In genomic region chr11:74427377-74427776, GRCh38 we compare ENCODE assay signal across 22 cellular contexts. TPM values are rescaled to one million over a fixed set of nuclear protein-coding genes. Genes with fewer than 3 reads are reported as not detected.
"Had no signal": no experiment of that assay in that cellular context is flagged by ENCODE, and none has a peak within 500 bp of the region (broad histone marks: within the 10 kb centered on the region; RNA-seq: fewer than 3 reads in every experiment).

No MANE protein-coding gene starts in this region.

- H3K4me3 Mint-ChIP-seq: activated B cell treated with CpG ODN at 0.5 μM for 24 hours; activated CD4-positive, alpha-beta memory T cell treated with anti-CD3 and anti-CD28 coated beads for 36 hours; activated naive CD8-positive, alpha-beta T cell; activated T-helper 1 cell treated with anti-CD3 and anti-CD28 coated beads, Interleukin-12 subunit alpha, Interleukin-12 subunit beta, Interleukin-2, Interleukin-4 antibody, amounts not matched to agents 30 ng/mL and 10 ng/mL and 1 ng/mL, durations not matched to agents 14 hours and 24 hours and 36 hours; naive thymus-derived CD4-positive, alpha-beta T cell; neural progenitor cell; T-cell had no signal

- H2AFZ ChIP-seq: neural progenitor cell had no signal

- H3K27me3 ChIP-seq: cardiac muscle cell, dorsolateral prefrontal cortex, neural progenitor cell, pancreas, sigmoid colon, tibial artery had no signal

- H3K9me3 ChIP-seq: pancreas, tibial artery had no signal

- ATAC-seq: left cardiac atrium; naive thymus-derived CD4-positive, alpha-beta T cell; pancreas; stimulated activated naive CD8-positive, alpha-beta T cell treated with anti-CD3 and anti-CD28 coated beads, Interleukin-15, Interleukin-2, amounts not matched to agents 100 U/mL and 50 U/mL, for 24 hours; T-cell had no signal

- DNase-seq: activated B cell treated with CpG ODN at 0.5 μM for 24 hours; activated CD4-positive, alpha-beta memory T cell treated with anti-CD3 and anti-CD28 coated beads for 36 hours; activated CD4-positive, alpha-beta T cell treated with anti-CD3 and anti-CD28 coated beads for 4 hours; activated gamma-delta T cell treated with Interleukin-2 at 50 U/mL for 16 hours; activated T-cell treated with anti-CD3 and anti-CD28 coated beads for 4 hours; dorsolateral prefrontal cortex; left cardiac atrium; mesendoderm; naive thymus-derived CD4-positive, alpha-beta T cell; pancreas; sigmoid colon; stimulated activated CD8-positive, alpha-beta memory T cell treated with anti-CD3 and anti-CD28 coated beads, Interleukin-4, amount 100 ng/mL, for 48 hours; stimulated activated naive CD8-positive, alpha-beta T cell treated with anti-CD3 and anti-CD28 coated beads, Interleukin-15, Interleukin-2, amounts not matched to agents 100 U/mL and 50 U/mL, for 24 hours; substantia nigra; T-cell; tibial artery had no signal

- H3K9me3 Mint-ChIP-seq: activated B cell treated with CpG ODN at 0.5 μM for 24 hours; activated T-helper 1 cell treated with anti-CD3 and anti-CD28 coated beads, Interleukin-12 subunit alpha, Interleukin-12 subunit beta, Interleukin-2, Interleukin-4 antibody, amounts not matched to agents 30 ng/mL and 10 ng/mL and 1 ng/mL, durations not matched to agents 14 hours and 24 hours and 36 hours had no signal

- H3K27me3 Mint-ChIP-seq: activated CD4-positive, alpha-beta memory T cell treated with anti-CD3 and anti-CD28 coated beads for 36 hours; activated naive CD8-positive, alpha-beta T cell; naive thymus-derived CD4-positive, alpha-beta T cell; T-cell had no signal

- H3K4me1 ChIP-seq: neural progenitor cell, pancreas, sigmoid colon, tibial artery had no signal

- H3K36me3 Mint-ChIP-seq: activated CD4-positive, alpha-beta memory T cell treated with anti-CD3 and anti-CD28 coated beads for 36 hours; activated naive CD8-positive, alpha-beta T cell; neural progenitor cell had no signal

- H3K4me2 ChIP-seq: neural progenitor cell had no signal

- FAIRE-seq: islet of Langerhans, pancreas, urothelium cell line had no signal

- H3K4me1 Mint-ChIP-seq: activated B cell treated with CpG ODN at 0.5 μM for 24 hours; naive thymus-derived CD4-positive, alpha-beta T cell; neural progenitor cell; T-cell had no signal

- H3K36me3 ChIP-seq: cardiac muscle cell, neural progenitor cell, pancreas, sigmoid colon, tibial artery had no signal

- H3K27ac ChIP-seq: cardiac muscle cell, dorsolateral prefrontal cortex, neural progenitor cell, pancreas, sigmoid colon, tibial artery had no signal

- H3K9ac ChIP-seq: neural progenitor cell had no signal

- H3K27ac Mint-ChIP-seq: activated B cell treated with CpG ODN at 0.5 μM for 24 hours; activated CD4-positive, alpha-beta memory T cell treated with anti-CD3 and anti-CD28 coated beads for 36 hours; activated naive CD8-positive, alpha-beta T cell; activated T-helper 1 cell treated with anti-CD3 and anti-CD28 coated beads, Interleukin-12 subunit alpha, Interleukin-12 subunit beta, Interleukin-2, Interleukin-4 antibody, amounts not matched to agents 30 ng/mL and 10 ng/mL and 1 ng/mL, durations not matched to agents 14 hours and 24 hours and 36 hours; naive thymus-derived CD4-positive, alpha-beta T cell; neural progenitor cell; T-cell had no signal

- H3K4me3 ChIP-seq: cardiac muscle cell, dorsolateral prefrontal cortex, neural progenitor cell, pancreas, sigmoid colon, tibial artery had no signal

RNA-seq across cellular contexts. Expression of gene KCNE3, which starts 40.0 kb away (rescaled TPM):
- total RNA-seq: activated B cell treated with CpG ODN at 0.5 μM for 24 hours; activated CD4-positive, alpha-beta memory T cell treated with anti-CD3 and anti-CD28 coated beads for 36 hours; activated T-helper 1 cell treated with anti-CD3 and anti-CD28 coated beads, Interleukin-12 subunit alpha, Interleukin-12 subunit beta, Interleukin-2, Interleukin-4 antibody, amounts not matched to agents 30 ng/mL and 10 ng/mL and 1 ng/mL, durations not matched to agents 14 hours and 24 hours and 36 hours had no signal
- polyA plus RNA-seq: naive thymus-derived CD4-positive, alpha-beta T cell had no signal
